In the genomic region with DNA sequence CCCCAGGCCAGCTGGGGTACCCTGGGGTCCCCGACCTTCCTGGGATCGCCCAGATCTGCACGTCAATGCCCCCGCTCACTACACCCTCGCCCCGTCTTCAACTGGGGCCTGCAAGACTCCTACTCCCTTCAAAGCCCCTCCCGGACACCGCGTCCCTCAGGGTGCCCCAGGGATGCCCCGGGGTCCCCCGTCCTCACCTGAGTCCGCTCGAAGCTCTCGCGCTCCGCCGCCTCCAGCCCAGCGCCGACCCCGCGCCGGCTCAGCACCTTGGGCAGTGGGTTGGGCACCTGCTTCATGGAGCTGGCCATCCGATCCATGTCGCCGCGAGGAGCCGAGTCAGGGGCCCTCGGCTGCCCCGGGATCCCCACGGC, we compare ENCODE assay signal across 8 cellular contexts. TPM values are rescaled to one million over a fixed set of nuclear protein-coding genes. Genes with fewer than 3 reads are reported as not detected.
DNase-seq lines count a peak whose midpoint lies in the region; ATAC-seq and TF ChIP-seq lines count a peak whose summit lies in the region.

HIP1 (minus strand) TSS at position 338 of the 371 bp plus-strand sequence; CDS start at position 317, 21 bp downstream.

- H3K9me3 ChIP-seq in heart left ventricle = no peaks in the 10 kb centered on the region

- no peaks in the 10 kb centered on the region for H3K36me3 Mint-ChIP-seq in activated CD4-positive, alpha-beta memory T cell treated with anti-CD3 and anti-CD28 coated beads for 36 hours

- H3K4me1 ChIP-seq in heart left ventricle = peaks cover 0 to 43% (median 16%) of the 10 kb centered on the region in 12 donors

- no peaks in the 10 kb centered on the region for H3K9me3 Mint-ChIP-seq in activated CD4-positive, alpha-beta memory T cell treated with anti-CD3 and anti-CD28 coated beads for 36 hours

- peaks cover 17% of the 10 kb centered on the region for H3K4me1 Mint-ChIP-seq in activated CD4-positive, alpha-beta memory T cell treated with anti-CD3 and anti-CD28 coated beads for 36 hours (ENCODE audit: low read depth)

- POLR2A ChIA-PET in AG04449 (lab: Yijun Ruan, JAX) = interaction anchor here (0.9 kb wide), 1 partner anchor 26 kb away, joined by 4 read pairs; no protein-coding TSS in a partner anchor
- POLR2A ChIA-PET in activated CD4-positive, alpha-beta memory T cell treated with anti-CD3 and anti-CD28 coated beads for 36 hours (lab: Charles Lee) = no interaction called here

- peak within 1 kb of the TSS; percentile 90 for H3K4me3 Mint-ChIP-seq in activated CD4-positive, alpha-beta memory T cell treated with anti-CD3 and anti-CD28 coated beads for 36 hours

- TF ChIP-seq CTCF in AG04449 (IDR thresholded peaks at IDR 0.05; ENCODE audit: insufficient read depth, low read length, missing control alignments) (no peak), heart left ventricle (IDR thresholded peaks at IDR 0.05) (no peak), retinal pigment epithelial cell (conservative IDR thresholded peaks at IDR 0.05; ENCODE audit: low read depth, low read length) (no peak)

- H3K4me3 ChIP-seq in AG04449 (ENCODE audit: low read depth, low read length) (peak within 1 kb of the TSS; percentile 94), heart left ventricle (peak within 1 kb of the TSS; percentile 76 to 100 (median 98)), retinal pigment epithelial cell (ENCODE audit: low read length) (peak within 1 kb of the TSS; percentile 76)

- DNase-seq in AG04449 (ENCODE audit: low read depth, low spot score) = no peak
- no peak for DNase-seq in activated CD4-positive, alpha-beta memory T cell treated with anti-CD3 and anti-CD28 coated beads for 36 hours
- DNase-seq in heart left ventricle = no peak
- DNase-seq in retinal pigment epithelial cell (ENCODE audit: low read depth) = no peak
- DNase-seq in CD1c-positive myeloid dendritic cell (ENCODE audit: extremely low spot score) = no peak
- DNase-seq in C1 segment of cervical spinal cord (lab: John Stamatoyannopoulos, UW) = no peak
- no peak for DNase-seq in HPDE6-E6E7 (ENCODE audit: extremely low spot score)

- peaks cover 4% of the 10 kb centered on the region for H3K27me3 Mint-ChIP-seq in activated CD4-positive, alpha-beta memory T cell treated with anti-CD3 and anti-CD28 coated beads for 36 hours

- H3K27ac Mint-ChIP-seq in activated CD4-positive, alpha-beta memory T cell treated with anti-CD3 and anti-CD28 coated beads for 36 hours = peak within 1 kb of the TSS; percentile 85

- peak in 1 of 2 donors; percentile 57 for TF ChIP-seq POLR2A in heart left ventricle (IDR thresholded peaks at IDR 0.05)

- no peaks in the 10 kb centered on the region for H3K27me3 ChIP-seq in heart left ventricle

- WGBS in heart left ventricle, 4 donors = 0 to 1% (median 1%) methylated on average over 17 to 30 of the region's 30 CpGs

- intact Hi-C loops in activated CD4-positive, alpha-beta memory T cell treated with anti-CD3 and anti-CD28 coated beads for 36 hours (cut with micrococcal nuclease) = loop anchor here (2.0 to 5.0 kb wide), 2 partner anchors 140 to 141 kb away; partner anchors contain the start of gene RHBDD2
- intact Hi-C loops in heart left ventricle (cut with DNase I) = loop anchor here in 6 of 10 donors (2.0 to 10.0 kb wide), 6 partner anchors 74 to 128 kb away; no protein-coding TSS in a partner anchor

- peak within 1 kb of the TSS; percentile 71 to 95 (median 90) for H3K27ac ChIP-seq in heart left ventricle

- CTCF ChIA-PET in AG04449 (lab: Yijun Ruan, JAX) = no interaction called here
- CTCF ChIA-PET in activated CD4-positive, alpha-beta memory T cell treated with anti-CD3 and anti-CD28 coated beads for 36 hours (lab: Charles Lee) = interaction anchor here (1.6 kb wide), 1 partner anchor 24 kb away, joined by 5 read pairs; no protein-coding TSS in a partner anchor

- H3K36me3 ChIP-seq in heart left ventricle = peaks cover 0 to 2% (median 0%) of the 10 kb centered on the region in 9 donors

- ATAC-seq in GM21786 (IDR thresholded peaks at IDR 0.05; ENCODE audit: unreplicated experiment) = peak; percentile 6
- no peak for ATAC-seq in heart left ventricle

RNA-seq across cellular contexts. Expression of gene HIP1, which starts in this region (rescaled TPM):
- 1 to 10 TPM; 7.9 to 8.2 TPM for total RNA-seq in activated CD4-positive, alpha-beta memory T cell treated with anti-CD3 and anti-CD28 coated beads for 36 hours
- 10 to 100 TPM; 13.4 to 36.4 (median 26.1) TPM for total RNA-seq in heart left ventricle
- polyA plus RNA-seq in heart left ventricle = 10 to 100 TPM in 1 of 2 donors, 1 to 10 TPM in 1; 5.9 to 10.2 TPM
